In the genomic region with DNA sequence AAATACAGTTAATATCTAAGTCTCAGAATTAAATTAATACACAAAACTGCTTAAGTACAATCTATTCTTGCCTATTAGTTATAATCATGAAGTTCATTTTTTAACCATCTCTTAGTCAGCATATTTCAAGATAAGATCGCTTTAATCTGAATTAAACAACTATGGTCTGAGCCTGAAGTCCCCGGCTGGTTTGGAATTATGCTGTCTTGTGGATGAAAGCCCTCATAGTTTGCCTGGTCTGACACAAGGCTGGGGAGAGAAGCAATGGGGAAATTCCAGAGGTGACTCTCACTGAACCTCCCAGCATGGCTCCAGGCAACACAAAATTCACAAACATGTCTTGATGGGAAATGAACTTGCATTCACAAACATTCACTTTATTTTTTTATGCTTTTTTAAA, we compare ENCODE assay signal across 1 cellular context.
TF ChIP-seq lines count a peak whose summit lies in the region.

No MANE protein-coding gene starts in this region.

TF ChIP-seq in IMR-90, 13 proteins besides CTCF, POLR2A, EP300 and RAD21:
- TF ChIP-seq FOS (IDR thresholded peaks at IDR 0.05; ENCODE audit: low read depth, low read length) = no peak
- TF ChIP-seq BHLHE40 (IDR thresholded peaks at IDR 0.05; ENCODE audit: low read depth, low read length) = no peak
- TF ChIP-seq, protein P1, sequence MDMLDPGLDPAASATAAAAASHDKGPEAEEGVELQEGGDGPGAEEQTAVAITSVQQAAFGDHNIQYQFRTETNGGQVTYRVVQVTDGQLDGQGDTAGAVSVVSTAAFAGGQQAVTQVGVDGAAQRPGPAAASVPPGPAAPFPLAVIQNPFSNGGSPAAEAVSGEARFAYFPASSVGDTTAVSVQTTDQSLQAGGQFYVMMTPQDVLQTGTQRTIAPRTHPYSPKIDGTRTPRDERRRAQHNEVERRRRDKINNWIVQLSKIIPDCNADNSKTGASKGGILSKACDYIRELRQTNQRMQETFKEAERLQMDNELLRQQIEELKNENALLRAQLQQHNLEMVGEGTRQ (IDR thresholded peaks at IDR 0.05; ENCODE audit: low read depth, low read length) = no peak
- no peak for TF ChIP-seq CEBPB (IDR thresholded peaks at IDR 0.05; ENCODE audit: low read depth, low read length)
- TF ChIP-seq RFX5 (IDR thresholded peaks at IDR 0.05; ENCODE audit: low read depth, low read length) = no peak
- peak; percentile 80 for TF ChIP-seq MAFK (IDR thresholded peaks at IDR 0.05; ENCODE audit: low read depth, low read length)
